In genomic region chr1:207808322-207808705, GRCh38 we compare ENCODE assay signal across 11 cellular contexts. TPM values are rescaled to one million over a fixed set of nuclear protein-coding genes. Genes with fewer than 3 reads are reported as not detected.
DNase-seq lines count a peak whose midpoint lies in the region; ATAC-seq and TF ChIP-seq lines count a peak whose summit lies in the region.
"Had no signal": no experiment of that assay in that cellular context is flagged by ENCODE, and none has a peak within 500 bp of the region (broad histone marks: within the 10 kb centered on the region; RNA-seq: fewer than 3 reads in every experiment).

No MANE protein-coding gene starts in this region.

- CTCF ChIA-PET in activated naive CD4-positive, alpha-beta T cell treated with anti-CD3 and anti-CD28 coated beads for 36 hours (lab: Charles Lee): no interaction called here
- CTCF ChIA-PET in MCF 10A (lab: Yijun Ruan, JAX): interaction anchor here (0.5 to 5.6 kb wide), 7 partner anchors 10 to 1597 kb away, joined by 3 to 59 read pairs (median 3); no protein-coding TSS in a partner anchor

- BruUV-seq in MCF 10A (replicated peaks; lab: Mats Ljungman, UMichigan): no TSS peak

- peak overlapping the region; percentile 44 for H3K27ac Mint-ChIP-seq in activated naive CD4-positive, alpha-beta T cell treated with anti-CD3 and anti-CD28 coated beads for 36 hours
- peak overlapping the region; percentile 95 for H3K27ac Mint-ChIP-seq in MCF 10A (ENCODE audit: low read depth, unreplicated experiment)

- no peak for TF ChIP-seq POLR2A in upper lobe of left lung (IDR thresholded peaks at IDR 0.05)

- H3K27ac ChIP-seq in lung (ENCODE audit: low read depth in 1 of 2, low read length in 1 of 2) (peak overlapping the region; percentile 55 to 81), upper lobe of left lung (peak overlapping the region; percentile 60 to 90 (median 84))
- H3K27ac ChIP-seq: hepatocyte had no signal

- H3K9me3 ChIP-seq in lung (ENCODE audit: control insufficient read depth in 2 of 2, insufficient read depth in 1 of 2, low read length in 1 of 2): no peaks in the 10 kb centered on the region
- no peaks in the 10 kb centered on the region for H3K9me3 ChIP-seq in upper lobe of left lung
- H3K9me3 ChIP-seq: pancreas had no signal

- intact Hi-C loops in activated naive CD4-positive, alpha-beta T cell treated with anti-CD3 and anti-CD28 coated beads for 36 hours (cut with micrococcal nuclease): no loop called here
- intact Hi-C loops in MCF 10A (cut with micrococcal nuclease): no loop called here

- ATAC-seq in lung (ENCODE audit: insufficient read depth, low FRiP score): no peak
- ATAC-seq in upper lobe of left lung (ENCODE audit: low FRiP score in 2 of 2): no peak
- no peak for ATAC-seq in GM19452 (IDR thresholded peaks at IDR 0.05; ENCODE audit: unreplicated experiment)

- peaks cover 13 to 51% of the 10 kb centered on the region in 2 donors for H3K36me3 ChIP-seq in lung (ENCODE audit: control insufficient read depth in 2 of 2, insufficient read depth in 2 of 2, low read length in 2 of 2)
- H3K36me3 ChIP-seq in upper lobe of left lung: peaks cover 38 to 99% (median 77%) of the 10 kb centered on the region in 4 donors

- no peak for DNase-seq in activated naive CD4-positive, alpha-beta T cell treated with anti-CD3 and anti-CD28 coated beads for 36 hours
- no peak for DNase-seq in activated naive CD4-positive, alpha-beta T cell (lab: John Stamatoyannopoulos, UW)
- DNase-seq in MCF 10A (ENCODE audit: unreplicated experiment): peak; percentile 89
- peak; percentile 30 for DNase-seq in lung (ENCODE audit: low spot score)
- peak in 1 of 2 donors; percentile 65 for DNase-seq in upper lobe of left lung
- no peak for DNase-seq in NCI-H748 (lab: John Stamatoyannopoulos, UW; ENCODE audit: unreplicated experiment)
- DNase-seq in epidermal melanocyte (ENCODE audit: insufficient read length, low spot score): no peak
- DNase-seq: activated CD4-positive, alpha-beta T cell treated with anti-CD3 and anti-CD28 coated beads, Interleukin-2, amount 50 U/mL, for 48 hours had no signal

- peaks cover 56% of the 10 kb centered on the region for H3K4me1 Mint-ChIP-seq in activated naive CD4-positive, alpha-beta T cell treated with anti-CD3 and anti-CD28 coated beads for 36 hours (ENCODE audit: low read depth)
- H3K4me1 Mint-ChIP-seq in MCF 10A (ENCODE audit: insufficient read depth, unreplicated experiment): peaks cover 71% of the 10 kb centered on the region

- H3K9me3 Mint-ChIP-seq in activated naive CD4-positive, alpha-beta T cell treated with anti-CD3 and anti-CD28 coated beads for 36 hours: no peaks in the 10 kb centered on the region
- H3K9me3 Mint-ChIP-seq in MCF 10A (ENCODE audit: unreplicated experiment): no peaks in the 10 kb centered on the region

- H3K4me3 ChIP-seq in lung (no peak overlapping the region), upper lobe of left lung (no peak overlapping the region)
- H3K4me3 ChIP-seq: hepatocyte, pancreas had no signal

- H3K27me3 ChIP-seq in lung (ENCODE audit: control insufficient read depth, insufficient read depth) (no peaks in the 10 kb centered on the region), upper lobe of left lung (no peaks in the 10 kb centered on the region)
- H3K27me3 ChIP-seq: hepatocyte, pancreas had no signal

- peaks cover 37 to 66% of the 10 kb centered on the region in 2 donors for H3K4me1 ChIP-seq in lung (ENCODE audit: control insufficient read depth in 2 of 2, insufficient read depth in 2 of 2, low read length in 2 of 2)
- peaks cover 99 to 100% (median 99%) of the 10 kb centered on the region in 4 donors for H3K4me1 ChIP-seq in upper lobe of left lung

- TF ChIP-seq EP300 in upper lobe of left lung (IDR thresholded peaks at IDR 0.05): no peak

- 51 to 78% methylated on average over 7 of the region's 7 CpGs for WGBS in lung, 2 donors
- WGBS in upper lobe of left lung, 2 donors: 56 to 65% methylated on average over 4 to 7 of the region's 7 CpGs

- POLR2A ChIA-PET in MCF 10A (lab: Yijun Ruan, JAX): interaction anchor here (0.6 to 5.3 kb wide), 10 partner anchors 9 to 1844 kb away, joined by 3 to 102 read pairs (median 4); partner anchors contain the start of gene LAMB3

- no peaks in the 10 kb centered on the region for H3K27me3 Mint-ChIP-seq in activated naive CD4-positive, alpha-beta T cell treated with anti-CD3 and anti-CD28 coated beads for 36 hours (ENCODE audit: low read depth)
- no peaks in the 10 kb centered on the region for H3K27me3 Mint-ChIP-seq in MCF 10A (ENCODE audit: insufficient read depth, unreplicated experiment)

- TF ChIP-seq CTCF in MCF 10A (IDR thresholded peaks at IDR 0.05; ENCODE audit: unreplicated experiment) (no peak), lung (IDR thresholded peaks at IDR 0.05; ENCODE audit: control extremely low read depth, extremely low read depth) (no peak), upper lobe of left lung (IDR thresholded peaks at IDR 0.05) (no peak)

- H3K4me3 Mint-ChIP-seq in activated naive CD4-positive, alpha-beta T cell treated with anti-CD3 and anti-CD28 coated beads for 36 hours: no peak overlapping the region
- peak overlapping the region; percentile 32 for H3K4me3 Mint-ChIP-seq in MCF 10A (ENCODE audit: unreplicated experiment)

- H3K36me3 Mint-ChIP-seq in activated naive CD4-positive, alpha-beta T cell treated with anti-CD3 and anti-CD28 coated beads for 36 hours (ENCODE audit: low read depth): peaks cover 29% of the 10 kb centered on the region
- peaks cover 97% of the 10 kb centered on the region for H3K36me3 Mint-ChIP-seq in MCF 10A (ENCODE audit: insufficient read depth, unreplicated experiment)

RNA-seq across cellular contexts. Expression of gene CD46, which starts 56.5 kb away (rescaled TPM):
- total RNA-seq in activated naive CD4-positive, alpha-beta T cell treated with anti-CD3 and anti-CD28 coated beads for 36 hours: 10 to 100 TPM; 91.0 to 93.4 TPM
- total RNA-seq in MCF 10A (2022) (181 and 184 TPM in 2 replicates), lung (100 to 1,000 TPM; 267 to 420 TPM), upper lobe of left lung (100 to 1,000 TPM; 105 to 358 (median 248) TPM)
- polyA plus RNA-seq in lung: 100 to 1,000 TPM; 157 to 162 TPM

Comparison
In these comparisons a context has a peak if more than half of its experiments do, and no peak if none do; other contexts are left out.
1. DNase-seq: peak in MCF 10A (single experiment) and lung (single experiment); none in activated naive CD4-positive, alpha-beta T cell treated with anti-CD3 and anti-CD28 coated beads for 36 hours (single experiment), activated naive CD4-positive, alpha-beta T cell (0 of 4), NCI-H748 (single experiment) and epidermal melanocyte (single experiment).